ENCODE assay signal across 1 cellular context in genomic region chr5:139848508-139849100, GRCh38.
TF ChIP-seq lines count a peak whose summit lies in the region.

No MANE protein-coding gene starts in this region.

TF ChIP-seq in WTC11, 78 proteins besides CTCF, POLR2A, EP300 and RAD21 (continued from another document):
- TF ChIP-seq ELF4 (CRISPR knock-in tag; IDR thresholded peaks at IDR 0.05; ENCODE audit: low read depth) (no peak), ZNF281 (CRISPR knock-in tag; IDR thresholded peaks at IDR 0.05) (no peak), AFF4 (CRISPR knock-in tag; IDR thresholded peaks at IDR 0.05; ENCODE audit: borderline replicate concordance) (no peak), MLX (CRISPR knock-in tag; IDR thresholded peaks at IDR 0.05) (no peak), IRF2 (CRISPR knock-in tag; IDR thresholded peaks at IDR 0.05; ENCODE audit: borderline replicate concordance, low read depth) (no peak), CREM (CRISPR knock-in tag; IDR thresholded peaks at IDR 0.05) (no peak), ZNF425 (CRISPR knock-in tag; conservative IDR thresholded peaks at IDR 0.05) (no peak), ZNF232 (CRISPR knock-in tag; IDR thresholded peaks at IDR 0.05) (no peak)
